20 cellular contexts compared by ENCODE assay signal in the genomic region with DNA sequence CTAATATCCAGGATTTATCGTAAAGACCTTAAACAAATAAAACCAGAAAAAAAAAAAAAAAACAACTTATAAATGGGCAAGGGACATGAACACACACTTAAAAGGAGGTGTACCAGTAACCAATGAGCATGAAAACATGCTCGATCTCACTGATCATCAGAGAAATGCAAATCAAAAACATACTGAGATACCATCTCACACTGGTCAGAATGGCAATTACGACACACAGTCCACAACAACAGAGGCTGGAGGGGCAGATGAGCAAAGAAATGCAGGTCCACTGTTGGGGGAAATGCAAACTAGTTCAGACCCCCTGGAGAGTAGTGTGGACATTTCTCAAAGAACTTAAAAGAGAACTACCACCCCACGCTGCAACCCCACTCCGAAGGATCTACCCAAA. TPM values are rescaled to one million over a fixed set of nuclear protein-coding genes. Genes with fewer than 3 reads are reported as not detected.
"Had no signal": no experiment of that assay in that cellular context is flagged by ENCODE, and none has a peak within 500 bp of the region (broad histone marks: within the 10 kb centered on the region; RNA-seq: fewer than 3 reads in every experiment).

No MANE protein-coding gene starts in this region.

- H3K4me3 Mint-ChIP-seq: activated naive CD8-positive, alpha-beta T cell treated with anti-CD3 and anti-CD28 coated beads, Interleukin-2, amount 10 ng/mL, durations not matched to agents 7 days and 5 days; endodermal cell; neural progenitor cell had no signal

- H3K36me3 ChIP-seq: breast epithelium, neural progenitor cell, ovary had no signal

- DNase-seq: activated CD4-positive, CD25-positive, alpha-beta regulatory T cell treated with anti-CD3 and anti-CD28 coated beads, Interleukin-2, amount 50 U/mL, for 72 hours; activated naive CD8-positive, alpha-beta T cell treated with anti-CD3 and anti-CD28 coated beads, Interleukin-2, amount 10 ng/mL, durations not matched to agents 7 days and 5 days; activated T-cell treated with anti-CD3 and anti-CD28 coated beads for 4 hours; aorta; endodermal cell; erythroblast; hypothalamus; ovary; retina; tibial artery had no signal

- H3K4me1 ChIP-seq: breast epithelium, neural progenitor cell, tibial artery, vagina had no signal

- H3K27ac Mint-ChIP-seq: endodermal cell, neural progenitor cell had no signal

- H3K4me3 ChIP-seq: breast epithelium, neural progenitor cell, ovary, skin epidermis, tibial artery, vagina had no signal

- H3K4me1 Mint-ChIP-seq: endodermal cell, neural progenitor cell had no signal

- H3K9me3 Mint-ChIP-seq: activated naive CD8-positive, alpha-beta T cell treated with anti-CD3 and anti-CD28 coated beads, Interleukin-2, amount 10 ng/mL, durations not matched to agents 7 days and 5 days; endodermal cell; neural progenitor cell had no signal

- H3K27me3 ChIP-seq: breast epithelium, neural progenitor cell, ovary, tibial artery, vagina had no signal

- H3K27ac ChIP-seq: breast epithelium, neural progenitor cell, ovary, tibial artery, vagina had no signal

- H3K27me3 Mint-ChIP-seq: activated naive CD8-positive, alpha-beta T cell treated with anti-CD3 and anti-CD28 coated beads, Interleukin-2, amount 10 ng/mL, durations not matched to agents 7 days and 5 days had no signal

- H3K9me3 ChIP-seq: breast epithelium, ovary, tibial artery, vagina had no signal

RNA-seq across cellular contexts. Expression of a gene that starts 13.2 kb away (rescaled TPM):
- total RNA-seq: chondrocyte, dermis microvascular lymphatic vessel endothelial cell, endodermal cell, glomerular endothelial cell, vagina had no signal

RNA-seq across cellular contexts. Expression of a gene that starts 50.2 kb away (rescaled TPM):
- total RNA-seq: activated CD8-positive, alpha-beta memory T cell treated with anti-CD3 and anti-CD28 coated beads for 36 hours; activated naive CD8-positive, alpha-beta T cell treated with anti-CD3 and anti-CD28 coated beads, Interleukin-2, amount 10 ng/mL, durations not matched to agents 7 days and 5 days; breast epithelium; chondrocyte; dermis microvascular lymphatic vessel endothelial cell; endodermal cell; glomerular endothelial cell; lower leg skin; mesenteric fat pad; vagina had no signal
- polyA plus RNA-seq: aorta, ovary had no signal

RNA-seq across cellular contexts. Expression of a gene that starts 58.7 kb away (rescaled TPM):
- total RNA-seq: breast epithelium, chondrocyte, lower leg skin, mesenteric fat pad, vagina had no signal
